In genomic region chr9:136363106-136363605, GRCh38 we compare ENCODE assay signal across 8 cellular contexts. TPM values are rescaled to one million over a fixed set of nuclear protein-coding genes. Genes with fewer than 3 reads are reported as not detected.
DNase-seq lines count a peak whose midpoint lies in the region; ATAC-seq and TF ChIP-seq lines count a peak whose summit lies in the region.

No MANE protein-coding gene starts in this region.

- no peaks in the 10 kb centered on the region for H3K36me3 Mint-ChIP-seq in brain

- H3K27ac Mint-ChIP-seq in brain, result peak overlapping the region in 4 of 5 experiments; percentile 76 to 94 (median 91)

- peak overlapping the region; percentile 90 for H3K4me2 ChIP-seq in skeletal muscle satellite cell (ENCODE audit: low read length)

- H3K9ac ChIP-seq in iPS-15b (ENCODE audit: low read depth, low read length) (no peak overlapping the region), skeletal muscle satellite cell (ENCODE audit: low read depth, low read length) (peak overlapping the region; percentile 100)

- H3K4me1 Mint-ChIP-seq in brain, result peaks cover 6% of the 10 kb centered on the region

- H3K9me3 ChIP-seq in iPS-15b (ENCODE audit: control insufficient read depth, insufficient read depth, low read length) (no peaks in the 10 kb centered on the region), skeletal muscle satellite cell (replicated peaks; ENCODE audit: low read length) (no peaks in the 10 kb centered on the region)

- H3K9me3 Mint-ChIP-seq in brain, result no peaks in the 10 kb centered on the region

- ATAC-seq in GM18517 (IDR thresholded peaks at IDR 0.05; ENCODE audit: unreplicated experiment) (peak; percentile 53), HG03025 (IDR thresholded peaks at IDR 0.05; ENCODE audit: low FRiP score, unreplicated experiment) (peak; percentile 64)

- H3K4me1 ChIP-seq in iPS-15b (ENCODE audit: control insufficient read depth, insufficient read depth, low read length), result peaks cover 2% of the 10 kb centered on the region
- peaks cover 14% of the 10 kb centered on the region for H3K4me1 ChIP-seq in skeletal muscle satellite cell (ENCODE audit: control insufficient read depth, insufficient read depth, low read length)

- DNase-seq in 8988T (peak; percentile 99), NCI-H2029 treated with DMSO at 0.1 percent for 48 hours (lab: John Stamatoyannopoulos, UW) (peak; percentile 80), UCSD-AML1 (lab: John Stamatoyannopoulos, UW; ENCODE audit: unreplicated experiment) (peak; percentile 95)

- H3K36me3 ChIP-seq in iPS-15b (ENCODE audit: control insufficient read depth, insufficient read depth, low read length) (peaks cover 2% of the 10 kb centered on the region), skeletal muscle satellite cell (ENCODE audit: insufficient read depth, low read length) (peaks cover 6% of the 10 kb centered on the region)

- no peaks in the 10 kb centered on the region for H3K27me3 Mint-ChIP-seq in brain

- TF ChIP-seq CTCF in brain (conservative IDR thresholded peaks at IDR 0.05), result no peak

- H3K4me3 ChIP-seq in iPS-15b (ENCODE audit: low read depth, low read length) (peak overlapping the region; percentile 65), skeletal muscle satellite cell (ENCODE audit: low read length) (peak overlapping the region; percentile 97)

- H3K4me3 Mint-ChIP-seq in brain, result peak overlapping the region; percentile 83 to 88 (median 85)

- H3K27me3 ChIP-seq in iPS-15b (ENCODE audit: control insufficient read depth, insufficient read depth, low read length) (no peaks in the 10 kb centered on the region), skeletal muscle satellite cell (ENCODE audit: control insufficient read depth, insufficient read depth, low read length) (no peaks in the 10 kb centered on the region)

RNA-seq across cellular contexts. Expression of gene DNLZ, which starts 0.4 kb away (rescaled TPM):
- 33.5 TPM for polyA plus RNA-seq in brain (ENCODE audit: insufficient read depth, low read depth, low replicate concordance)
- 7.6 and 10.3 TPM in 2 replicates for total RNA-seq in skeletal muscle satellite cell (2012; rRNA removed)

RNA-seq across cellular contexts. Expression of gene CARD9, which starts 10.3 kb away (rescaled TPM):
- 0.58 TPM for polyA plus RNA-seq in brain (ENCODE audit: insufficient read depth, low read depth, low replicate concordance)
- 1.3 TPM in 2 replicates for total RNA-seq in skeletal muscle satellite cell (2012; rRNA removed)

RNA-seq across cellular contexts. Expression of gene GPSM1, which starts 35.8 kb away (rescaled TPM):
- 83.8 TPM for polyA plus RNA-seq in brain (ENCODE audit: insufficient read depth, low read depth, low replicate concordance)
- total RNA-seq in skeletal muscle satellite cell (2012; rRNA removed), result 40.8 and 43.7 TPM in 2 replicates

RNA-seq across cellular contexts. Expression of gene SNAPC4, which starts 36.8 kb away (rescaled TPM):
- 9.4 TPM for polyA plus RNA-seq in brain (ENCODE audit: insufficient read depth, low read depth, low replicate concordance)
- 16.4 and 19.0 TPM in 2 replicates for total RNA-seq in skeletal muscle satellite cell (2012; rRNA removed)

RNA-seq across cellular contexts. Expression of gene ENTR1, which starts 47.3 kb away (rescaled TPM):
- 27.2 TPM for polyA plus RNA-seq in brain (ENCODE audit: insufficient read depth, low read depth, low replicate concordance)
- total RNA-seq in skeletal muscle satellite cell (2012; rRNA removed), result 49.4 and 53.1 TPM in 2 replicates

Comparison
In these comparisons a context has a peak if more than half of its experiments do, and no peak if none do; other contexts are left out.
1. Peak in every context shown above with its lines: DNase-seq, ATAC-seq and H3K4me3 ChIP-seq.